ENCODE assay signal across 16 cellular contexts in genomic region chr11:119362741-119363080, GRCh38. TPM values are rescaled to one million over a fixed set of nuclear protein-coding genes. Genes with fewer than 3 reads are reported as not detected.
A peak's percentile ranks its signal among the peaks of the same experiment; 100 is the strongest.
DNase-seq lines count a peak whose midpoint lies in the region; ATAC-seq and TF ChIP-seq lines count a peak whose summit lies in the region.
"Had no signal": no experiment of that assay in that cellular context is flagged by ENCODE, and none has a peak within 500 bp of the region (broad histone marks: within the 10 kb centered on the region; RNA-seq: fewer than 3 reads in every experiment).

No MANE protein-coding gene starts in this region.

- no peaks in the 10 kb centered on the region for H3K36me3 ChIP-seq in naive thymus-derived CD4-positive, alpha-beta T cell (ENCODE audit: control insufficient read depth in 2 of 3, insufficient read depth in 3 of 3, low read length in 3 of 3)
- H3K36me3 ChIP-seq in transverse colon, result no peaks in the 10 kb centered on the region
- H3K36me3 ChIP-seq: SJSA1 had no signal

- H3K4me3 Mint-ChIP-seq in central memory CD8-positive, alpha-beta T cell, result peak overlapping the region; percentile 59
- peak overlapping the region in 8 of 10 donors; percentile 20 to 78 (median 44) for H3K4me3 Mint-ChIP-seq in naive thymus-derived CD4-positive, alpha-beta T cell

- no peak overlapping the region for H3K4me3 ChIP-seq in naive thymus-derived CD4-positive, alpha-beta T cell (ENCODE audit: low read length)
- H3K4me3 ChIP-seq in transverse colon, result peak overlapping the region in 3 of 4 donors; percentile 40 to 61 (median 49)
- H3K4me3 ChIP-seq: GM12878, SJSA1 had no signal

- ATAC-seq in Right ventricle myocardium inferior (no peak), Right ventricle myocardium superior (ENCODE audit: poor library complexity) (no peak)
- no peak for ATAC-seq in central memory CD8-positive, alpha-beta T cell (replicated peaks; ENCODE audit: extremely low read depth, poor library complexity, severe bottlenecking)
- ATAC-seq in naive thymus-derived CD4-positive, alpha-beta T cell, result no peak
- ATAC-seq: GM12878; stimulated activated naive B cell treated with anti-CD40 and anti-IgM and Interleukin-4, amounts not matched to agents 10 μg/mL and 1 μg/mL and 100 μg/mL, for 72 hours had no signal

- POLR2A ChIA-PET in naive thymus-derived CD4-positive, alpha-beta T cell (lab: Charles Lee), result no interaction called here

- H3K27ac ChIP-seq in naive thymus-derived CD4-positive, alpha-beta T cell (ENCODE audit: low read depth, low read length), result no peak overlapping the region
- peak overlapping the region; percentile 80 to 88 (median 86) for H3K27ac ChIP-seq in transverse colon
- H3K27ac ChIP-seq: SJSA1 had no signal

- no peak overlapping the region for H3K27ac Mint-ChIP-seq in central memory CD8-positive, alpha-beta T cell (ENCODE audit: low read depth)
- H3K27ac Mint-ChIP-seq in naive thymus-derived CD4-positive, alpha-beta T cell, result no peak overlapping the region
- H3K27ac Mint-ChIP-seq: stimulated activated naive B cell treated with anti-CD40 and anti-IgM and Interleukin-4, amounts not matched to agents 10 μg/mL and 1 μg/mL and 100 μg/mL, for 72 hours had no signal

- in situ Hi-C loops in transverse colon (cut with MboI; ENCODE audit: low pct_ligation_motif_present in 1 of 4, low pct_unique_long_range_greater_than_20kb in 1 of 4, low sequenced_read_pairs in 3 of 4), result no loop called here

- no peak for TF ChIP-seq EP300 in transverse colon (IDR thresholded peaks at IDR 0.05; ENCODE audit: low read depth)

- H3K9me3 Mint-ChIP-seq in central memory CD8-positive, alpha-beta T cell, result no peaks in the 10 kb centered on the region
- H3K9me3 Mint-ChIP-seq in naive thymus-derived CD4-positive, alpha-beta T cell, result peaks cover 0 to 1% (median 0%) of the 10 kb centered on the region in 11 donors

- WGBS in transverse colon (ENCODE audit: low coverage in 1 of 2), 2 donors, result 88 to 100% methylated on average over 2 to 5 of the region's 5 CpGs

- H3K9me3 ChIP-seq in naive thymus-derived CD4-positive, alpha-beta T cell (ENCODE audit: control insufficient read depth in 2 of 3, low read length in 3 of 3), result no peaks in the 10 kb centered on the region
- no peaks in the 10 kb centered on the region for H3K9me3 ChIP-seq in transverse colon
- H3K9me3 ChIP-seq: SJSA1 had no signal

- DNase-seq in Right ventricle myocardium inferior (ENCODE audit: missing footprints), result peak; percentile 43
- DNase-seq in Right ventricle myocardium superior, result no peak
- DNase-seq in central memory CD8-positive, alpha-beta T cell (ENCODE audit: low spot score in 2 of 2), result no peak
- no peak for DNase-seq in naive thymus-derived CD4-positive, alpha-beta T cell
- DNase-seq in transverse colon, result no peak
- no peak for DNase-seq in NCI-H1694 treated with DMSO at 0.1 percent for 48 hours (lab: John Stamatoyannopoulos, UW)
- no peak for DNase-seq in stimulated activated CD4-positive, alpha-beta T cell treated with anti-CD3 and anti-CD28 coated beads, Interleukin-4, amount 100 ng/mL, for 4 hours
- DNase-seq in activated effector memory CD4-positive, alpha-beta T cell treated with Interleukin-2 at 50 U/mL for 16 hours, result no peak
- DNase-seq: AML-193; NCI-H1436; stimulated activated naive B cell treated with anti-CD40 and anti-IgM and Interleukin-4, amounts not matched to agents 10 μg/mL and 1 μg/mL and 100 μg/mL, for 72 hours had no signal

- H3K27me3 ChIP-seq in naive thymus-derived CD4-positive, alpha-beta T cell (ENCODE audit: control insufficient read depth in 2 of 2, insufficient read depth in 2 of 2, low read length in 2 of 2), result peaks cover 5 to 15% of the 10 kb centered on the region in 2 donors
- peaks cover 14% of the 10 kb centered on the region for H3K27me3 ChIP-seq in transverse colon
- H3K27me3 ChIP-seq: SJSA1 had no signal

- H3K4me1 Mint-ChIP-seq in central memory CD8-positive, alpha-beta T cell, result peaks cover 13% of the 10 kb centered on the region
- H3K4me1 Mint-ChIP-seq in naive thymus-derived CD4-positive, alpha-beta T cell, result peaks cover 5 to 16% (median 11%) of the 10 kb centered on the region in 7 donors

- peaks cover under 1% of the 10 kb centered on the region for H3K36me3 Mint-ChIP-seq in central memory CD8-positive, alpha-beta T cell (ENCODE audit: insufficient read depth)
- peaks cover 0 to 6% (median 0%) of the 10 kb centered on the region in 5 donors for H3K36me3 Mint-ChIP-seq in naive thymus-derived CD4-positive, alpha-beta T cell

- intact Hi-C loops in Right ventricle myocardium inferior (cut with DNase I), result no loop called here
- intact Hi-C loops in Right ventricle myocardium superior (cut with DNase I), result no loop called here
- intact Hi-C loops in naive thymus-derived CD4-positive, alpha-beta T cell (cut with micrococcal nuclease), result no loop called here
- intact Hi-C loops in transverse colon (cut with DNase I; ENCODE audit: low total_unique reads), result no loop called here

- no peak for TF ChIP-seq POLR2A in transverse colon (IDR thresholded peaks at IDR 0.05)

- H3K27me3 Mint-ChIP-seq in central memory CD8-positive, alpha-beta T cell, result peaks cover 59% of the 10 kb centered on the region
- H3K27me3 Mint-ChIP-seq in naive thymus-derived CD4-positive, alpha-beta T cell, result peaks cover 30 to 64% (median 41%) of the 10 kb centered on the region in 5 donors

- H3K4me1 ChIP-seq in naive thymus-derived CD4-positive, alpha-beta T cell (ENCODE audit: control insufficient read depth in 2 of 2, insufficient read depth in 2 of 2, low read length in 2 of 2), result no peaks in the 10 kb centered on the region
- H3K4me1 ChIP-seq in transverse colon, result peaks cover 29 to 64% (median 54%) of the 10 kb centered on the region in 4 donors

- no peak for TF ChIP-seq CTCF in transverse colon (IDR thresholded peaks at IDR 0.05)

- CTCF ChIA-PET in naive thymus-derived CD4-positive, alpha-beta T cell (lab: Charles Lee), result no interaction called here

RNA-seq across cellular contexts. Expression of gene MFRP, which starts 16.2 kb away (rescaled TPM):
- not detected for total RNA-seq in Right ventricle myocardium inferior
- total RNA-seq in Right ventricle myocardium superior, result not detected
- not detected for total RNA-seq in naive thymus-derived CD4-positive, alpha-beta T cell
- polyA plus RNA-seq in naive thymus-derived CD4-positive, alpha-beta T cell, result not detected
- total RNA-seq in transverse colon, result under 1 TPM in 1 of 4 donors, not detected in 3; 0.32 TPM
- total RNA-seq: activated CD8-positive, alpha-beta memory T cell treated with anti-CD3 and anti-CD28 coated beads for 36 hours; dermis microvascular lymphatic vessel endothelial cell; GM12878; H4; SJSA1 had no signal
- polyA plus RNA-seq: GM12878 had no signal

RNA-seq across cellular contexts. Expression of gene USP2, which starts 18.8 kb away (rescaled TPM):
- 140 TPM for total RNA-seq in Right ventricle myocardium inferior
- 136 TPM for total RNA-seq in Right ventricle myocardium superior
- total RNA-seq in naive thymus-derived CD4-positive, alpha-beta T cell, result 1 to 10 TPM in 1 of 5 experiments, under 1 TPM in 4; 0.07 to 1.1 (median 0.43) TPM
- under 1 TPM; 0.26 to 0.50 TPM for polyA plus RNA-seq in naive thymus-derived CD4-positive, alpha-beta T cell
- 10 to 100 TPM in 3 of 4 donors, 1 to 10 TPM in 1; 9.8 to 26.6 (median 22.7) TPM for total RNA-seq in transverse colon

RNA-seq across cellular contexts. Expression of gene C1QTNF5, which starts 22.0 kb away (rescaled TPM):
- total RNA-seq in Right ventricle myocardium inferior (17.5 TPM), Right ventricle myocardium superior (15.1 TPM), transverse colon (10 to 100 TPM in 2 of 4 donors, 1 to 10 TPM in 2; 7.6 to 20.5 (median 11.4) TPM)
- not detected for total RNA-seq in naive thymus-derived CD4-positive, alpha-beta T cell
- not detected for polyA plus RNA-seq in naive thymus-derived CD4-positive, alpha-beta T cell
- total RNA-seq: activated CD8-positive, alpha-beta memory T cell treated with anti-CD3 and anti-CD28 coated beads for 36 hours; GM12878; H4 had no signal
- polyA plus RNA-seq: GM12878 had no signal

RNA-seq across cellular contexts. Expression of gene RNF26, which starts 28.4 kb away (rescaled TPM):
- total RNA-seq in Right ventricle myocardium inferior (13.1 TPM), Right ventricle myocardium superior (12.9 TPM), transverse colon (10 to 100 TPM; 10.0 to 27.3 (median 13.9) TPM)
- 10 to 100 TPM; 16.9 to 28.3 (median 18.9) TPM for total RNA-seq in naive thymus-derived CD4-positive, alpha-beta T cell
- 10 to 100 TPM; 50.3 to 59.1 TPM for polyA plus RNA-seq in naive thymus-derived CD4-positive, alpha-beta T cell

RNA-seq across cellular contexts. Expression of gene MCAM, which starts 45.8 kb away (rescaled TPM):
- 68.7 TPM for total RNA-seq in Right ventricle myocardium inferior
- total RNA-seq in Right ventricle myocardium superior, result 41.9 TPM
- 1 to 10 TPM in 2 of 5 experiments, under 1 TPM in 3; 0.08 to 5.1 (median 0.73) TPM for total RNA-seq in naive thymus-derived CD4-positive, alpha-beta T cell
- polyA plus RNA-seq in naive thymus-derived CD4-positive, alpha-beta T cell, result under 1 TPM in 1 of 2 donors, not detected in 1; 0.26 TPM
- 100 to 1,000 TPM in 3 of 4 donors, 10 to 100 TPM in 1; 87.4 to 466 (median 150) TPM for total RNA-seq in transverse colon

Comparison
In these comparisons a context has a peak if more than half of its experiments do, and no peak if none do; other contexts are left out.
1. RNA of gene USP2, which starts 18.8 kb away (total RNA-seq): 140 TPM in Right ventricle myocardium inferior (single experiment), 136 TPM in Right ventricle myocardium superior (single experiment) and 9.8 to 26.6 TPM in transverse colon; 0.07 to 1.1 TPM in naive thymus-derived CD4-positive, alpha-beta T cell; every median in the first group is over 4 times any median in the second.
2. RNA of gene C1QTNF5, which starts 22.0 kb away (total RNA-seq): 17.5 TPM in Right ventricle myocardium inferior (single experiment), 15.1 TPM in Right ventricle myocardium superior (single experiment) and 7.6 to 20.5 TPM in transverse colon; not detected in naive thymus-derived CD4-positive, alpha-beta T cell; every median in the first group is over 4 times any median in the second.